ENCODE assay signal across 8 cellular contexts in the genomic region with DNA sequence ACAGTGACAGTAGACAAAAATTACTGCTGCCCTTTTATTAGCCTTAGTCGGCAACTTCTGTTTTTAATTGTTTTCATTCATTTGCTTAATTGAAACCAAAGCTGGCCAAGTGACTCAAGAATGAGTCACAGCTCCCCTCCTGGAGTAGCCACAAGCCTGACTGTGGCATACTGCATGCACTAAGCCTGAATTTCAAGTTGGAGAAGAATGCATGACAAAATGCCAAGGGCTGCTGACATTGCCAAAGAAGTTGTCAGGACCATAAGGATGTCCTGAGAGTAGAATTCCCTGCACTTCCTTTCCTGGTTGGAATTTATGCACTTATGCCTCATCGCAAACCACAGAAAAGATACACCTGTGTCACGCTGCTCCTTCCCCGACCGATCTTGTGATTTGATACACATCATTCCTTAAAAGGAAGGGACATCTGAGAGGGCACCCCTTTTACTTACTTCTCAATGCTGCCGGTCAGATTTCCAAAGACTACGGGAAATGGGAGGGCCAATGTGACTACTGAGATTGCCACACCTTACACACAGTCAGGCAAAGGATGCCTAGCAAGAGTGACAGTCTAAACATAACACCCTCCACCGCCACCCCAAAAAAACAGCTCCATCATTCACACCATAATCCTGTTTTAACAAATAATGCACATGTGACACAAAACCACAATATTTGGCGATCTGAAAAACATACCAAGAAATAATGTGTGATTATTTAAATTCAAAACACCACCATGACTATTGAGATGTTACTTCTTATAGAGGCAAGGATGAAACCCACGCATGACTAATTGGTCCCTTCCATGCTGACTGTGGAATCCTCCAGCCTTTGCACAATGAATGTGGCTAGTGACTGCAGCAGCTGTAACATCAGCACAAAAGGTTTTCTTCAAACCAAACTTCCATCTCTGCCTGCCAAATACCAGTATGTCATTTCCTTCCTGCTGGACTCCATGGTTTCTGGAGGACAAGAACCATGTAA. TPM values are rescaled to one million over a fixed set of nuclear protein-coding genes. Genes with fewer than 3 reads are reported as not detected.
DNase-seq lines count a peak whose midpoint lies in the region; ATAC-seq lines count a peak whose summit lies in the region.

No MANE protein-coding gene starts in this region.

- peak overlapping the region; percentile 76 for H3K4me3 Mint-ChIP-seq in activated T-helper 17 cell treated with anti-CD3 and anti-CD28 coated beads, Interleukin-2, amount 50 U/mL, for 72 hours

- H3K27me3 Mint-ChIP-seq in activated T-helper 17 cell treated with anti-CD3 and anti-CD28 coated beads, Interleukin-2, amount 50 U/mL, for 72 hours, result no peaks in the 10 kb centered on the region

- H3K9me3 Mint-ChIP-seq in activated T-helper 17 cell treated with anti-CD3 and anti-CD28 coated beads, Interleukin-2, amount 50 U/mL, for 72 hours, result peaks cover 6% of the 10 kb centered on the region

- H3K4me1 Mint-ChIP-seq in activated T-helper 17 cell treated with anti-CD3 and anti-CD28 coated beads, Interleukin-2, amount 50 U/mL, for 72 hours, result peaks cover 34% of the 10 kb centered on the region

- H3K27ac Mint-ChIP-seq in activated T-helper 17 cell treated with anti-CD3 and anti-CD28 coated beads, Interleukin-2, amount 50 U/mL, for 72 hours, result peak overlapping the region; percentile 96

- ATAC-seq in HG02571 (IDR thresholded peaks at IDR 0.05; ENCODE audit: unreplicated experiment) (peak; percentile 38), Right ventricle myocardium inferior (peak; percentile 55)
- ATAC-seq in activated T-helper 17 cell treated with anti-CD3 and anti-CD28 coated beads, Interleukin-2, amount 50 U/mL, for 72 hours (replicated peaks), result peak; percentile 61

- intact Hi-C loops in Right ventricle myocardium inferior (cut with DNase I), result no loop called here

- H3K36me3 Mint-ChIP-seq in activated T-helper 17 cell treated with anti-CD3 and anti-CD28 coated beads, Interleukin-2, amount 50 U/mL, for 72 hours (ENCODE audit: low read depth), result peaks cover 12% of the 10 kb centered on the region

- DNase-seq in ELR (ENCODE audit: low read depth) (peak; percentile 82), NCI-H69 (lab: John Stamatoyannopoulos, UW) (peak; percentile 74), Right ventricle myocardium inferior (ENCODE audit: missing footprints) (no peak), NCI-H2081 treated with DMSO at 0.1 percent for 48 hours (lab: John Stamatoyannopoulos, UW) (no peak), NCI-H2107 treated with DMSO at 0.1 percent for 48 hours (lab: John Stamatoyannopoulos, UW; ENCODE audit: unreplicated experiment) (no peak)
- DNase-seq in stimulated activated CD4-positive, alpha-beta T cell treated with anti-CD3 and anti-CD28 coated beads, Interleukin-12 subunit alpha, Interleukin-12 subunit beta, amount 100 ng/mL, for 48 hours (ENCODE audit: low read depth in 2 of 3, low spot score in 1 of 3), result peak; percentile 37 to 52 (median 46)

RNA-seq across cellular contexts. Expression of gene VAV3, which starts 28.2 kb away (rescaled TPM):
- 1 to 10 TPM; 1.7 to 4.9 TPM for total RNA-seq in activated T-helper 17 cell treated with anti-CD3 and anti-CD28 coated beads, Interleukin-2, amount 50 U/mL, for 72 hours
- total RNA-seq in Right ventricle myocardium inferior, result 1.7 TPM

Comparison
In these comparisons a context has a peak if more than half of its experiments do, and no peak if none do; other contexts are left out.
1. DNase-seq: peak in ELR (single experiment), NCI-H69 (single experiment) and stimulated activated CD4-positive, alpha-beta T cell treated with anti-CD3 and anti-CD28 coated beads, Interleukin-12 subunit alpha, Interleukin-12 subunit beta, amount 100 ng/mL, for 48 hours (3 of 3); none in Right ventricle myocardium inferior (single experiment), NCI-H2081 treated with DMSO at 0.1 percent for 48 hours (single experiment) and NCI-H2107 treated with DMSO at 0.1 percent for 48 hours (single experiment).
2. Peak in every context shown above with its lines, with median percentiles within 50 percentile points of each other: ATAC-seq.